ENCODE assay signal across 8 cellular contexts in the genomic region with DNA sequence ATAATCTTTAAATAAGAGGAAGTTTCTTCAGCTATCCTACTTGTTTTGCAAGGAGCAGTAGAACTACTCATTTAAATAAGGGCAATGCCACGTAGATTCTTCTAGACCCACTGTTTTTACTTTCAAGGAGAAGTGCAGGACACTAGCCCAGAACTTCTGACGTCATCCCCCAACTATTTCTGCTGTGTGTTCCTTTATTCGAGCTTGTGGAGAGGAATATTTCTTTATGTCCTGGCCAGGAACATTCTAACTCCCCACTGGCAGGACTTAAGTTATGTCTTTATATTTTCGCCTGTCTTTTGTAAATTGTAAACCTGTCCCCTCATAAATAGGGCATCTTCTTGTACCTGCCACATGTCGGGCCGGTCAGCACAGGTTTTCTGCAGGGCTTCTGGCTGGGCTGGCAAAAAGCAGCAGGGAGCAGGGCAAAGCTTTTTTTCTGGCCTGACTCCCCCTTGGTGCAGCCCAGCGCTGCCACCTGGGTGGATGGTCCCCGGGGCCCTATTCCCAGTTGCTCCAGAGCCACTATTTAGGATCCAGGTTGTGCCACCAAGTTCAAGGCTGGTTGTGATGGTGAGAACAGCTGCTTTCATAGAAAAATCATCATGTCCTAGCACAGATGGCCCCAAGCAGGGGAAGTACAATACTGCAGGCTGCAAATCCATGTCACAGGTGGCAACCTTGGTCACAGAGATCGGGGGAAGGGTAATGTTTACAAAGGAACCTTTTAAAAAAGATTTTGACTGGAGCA. TPM values are rescaled to one million over a fixed set of nuclear protein-coding genes. Genes with fewer than 3 reads are reported as not detected.
DNase-seq lines count a peak whose midpoint lies in the region; ATAC-seq and TF ChIP-seq lines count a peak whose summit lies in the region.

No MANE protein-coding gene starts in this region.

- intact Hi-C loops in right lobe of liver (cut with DNase I) = no loop called here

- peak overlapping the region; percentile 30; the same call in 1 of the 2 replicates for H2AFZ ChIP-seq in KMS-11 (ENCODE audit: low read depth)

- DNase-seq in activated naive CD4-positive, alpha-beta T cell treated with Interleukin-2 at 50 U/mL for 16 hours = peak; percentile 11
- no peak for DNase-seq in activated naive CD4-positive, alpha-beta T cell treated with anti-CD3 and anti-CD28 coated beads, Interleukin-2, amount 50 U/mL, for 16 hours
- peak; percentile 84 for DNase-seq in coronary artery (ENCODE audit: low spot score)
- peak in 2 of 3 donors; percentile 54 to 65 for DNase-seq in right lobe of liver

- peak overlapping the region; percentile 66 for H3K4me2 ChIP-seq in KMS-11

- peak overlapping the region; percentile 44; the same call in 1 of the 2 replicates for H3K9ac ChIP-seq in KMS-11
- peak overlapping the region; percentile 88 to 99 (median 95) for H3K9ac ChIP-seq in subcutaneous abdominal adipose tissue (ENCODE audit: low read length in 5 of 5)

- peak; percentile 40 for ATAC-seq in SK-N-SH treated with all-trans-retinoic acid at 6 μM for 48 hours
- ATAC-seq in right lobe of liver = peak; percentile 47 to 57 (median 52)
- no peak for ATAC-seq in activated CD4-positive, CD25-positive, alpha-beta regulatory T cell treated with anti-CD3 and anti-CD28 coated beads, Interleukin-2, amount 50 U/mL, for 24 hours

- H3K4me1 ChIP-seq in KMS-11 (ENCODE audit: low read depth, poor library complexity, severe bottlenecking) (peaks cover 4% of the 10 kb centered on the region), right lobe of liver (peaks cover 0 to 40% (median 15%) of the 10 kb centered on the region in 4 donors), subcutaneous abdominal adipose tissue (ENCODE audit: control insufficient read depth in 5 of 5, insufficient read depth in 5 of 5, low read length in 5 of 5) (peaks cover 4 to 51% (median 43%) of the 10 kb centered on the region in 5 donors)

- 0% methylated on average over 9 of the region's 9 CpGs for WGBS in right lobe of liver (ENCODE audit: insufficient coverage, low coverage, low lambda C conversion rate, missing lambda C conversion rate)

- TF ChIP-seq CTCF in KMS-11 (conservative IDR thresholded peaks at IDR 0.05; ENCODE audit: low read depth, low read length) (no peak), coronary artery (IDR thresholded peaks at IDR 0.05) (no peak), right lobe of liver (IDR thresholded peaks at IDR 0.05) (no peak)

- H3K27me3 ChIP-seq in KMS-11 (ENCODE audit: insufficient read depth, low read depth) (no peaks in the 10 kb centered on the region), right lobe of liver (no peaks in the 10 kb centered on the region), subcutaneous abdominal adipose tissue (ENCODE audit: control insufficient read depth in 5 of 5, insufficient read depth in 4 of 5, low read length in 5 of 5) (no peaks in the 10 kb centered on the region)

- peak; percentile 52 for TF ChIP-seq POLR2A in right lobe of liver (IDR thresholded peaks at IDR 0.05)

- no peaks in the 10 kb centered on the region for H4K20me1 ChIP-seq in KMS-11 (ENCODE audit: insufficient read depth)

- H3K36me3 ChIP-seq in KMS-11 (ENCODE audit: insufficient read depth) (no peaks in the 10 kb centered on the region), right lobe of liver (no peaks in the 10 kb centered on the region), subcutaneous abdominal adipose tissue (ENCODE audit: control insufficient read depth in 5 of 5, insufficient read depth in 5 of 5, low read length in 5 of 5) (no peaks in the 10 kb centered on the region)

- H3K9me3 ChIP-seq in right lobe of liver (no peaks in the 10 kb centered on the region), subcutaneous abdominal adipose tissue (ENCODE audit: control insufficient read depth in 5 of 5, low read length in 5 of 5) (no peaks in the 10 kb centered on the region)

- H3K79me2 ChIP-seq in KMS-11 (ENCODE audit: insufficient read depth, low read depth) = no peaks in the 10 kb centered on the region

- H3K4me3 ChIP-seq in KMS-11 (IDR thresholded peaks at IDR 0.05; ENCODE audit: insufficient read depth, low read depth, low read length) (no peak overlapping the region), coronary artery (peak overlapping the region; percentile 72), right lobe of liver (peak overlapping the region; percentile 61 to 62 (median 61)), subcutaneous abdominal adipose tissue (ENCODE audit: low read depth in 1 of 5, low read length in 5 of 5) (peak overlapping the region; percentile 77 to 98 (median 86))

- H3K27ac ChIP-seq in KMS-11 (peak overlapping the region; percentile 33; the same call in 1 of the 2 replicates), coronary artery (peak overlapping the region; percentile 90 to 96), right lobe of liver (peak overlapping the region; percentile 93 to 98 (median 97)), subcutaneous abdominal adipose tissue (ENCODE audit: low read depth, low read length) (peak overlapping the region; percentile 98)

TF ChIP-seq in SK-N-SH treated with all-trans-retinoic acid at 6 μM for 48 hours, 23 proteins besides CTCF, POLR2A, EP300 and RAD21:
- TF ChIP-seq ISL1 (CRISPR knock-in tag; IDR thresholded peaks at IDR 0.05) (0 out of 2 replicates have a peak, but pooled peaks have one; percentile 26), ZNF70 (CRISPR knock-in tag; IDR thresholded peaks at IDR 0.05) (no peak), ESRRG (CRISPR knock-in tag; IDR thresholded peaks at IDR 0.05) (no peak)

RNA-seq across cellular contexts. Expression of gene MBNL2, which starts 1.8 kb away (rescaled TPM):
- total RNA-seq in right lobe of liver = 100 to 1,000 TPM in 3 of 6 experiments, 10 to 100 TPM in 3; 30.3 to 135 (median 81.5) TPM

Comparison
In these comparisons a context has a peak if more than half of its experiments do, and no peak if none do; other contexts are left out.
1. H3K27ac ChIP-seq: peak in every context shown above with its lines; median percentile 98 in subcutaneous abdominal adipose tissue; 97 in right lobe of liver; 93 in coronary artery; 33 in KMS-11.
2. ATAC-seq: peak in SK-N-SH treated with all-trans-retinoic acid at 6 μM for 48 hours (single experiment) and right lobe of liver (4 of 4); none in activated CD4-positive, CD25-positive, alpha-beta regulatory T cell treated with anti-CD3 and anti-CD28 coated beads, Interleukin-2, amount 50 U/mL, for 24 hours (0 of 2).